In genomic region chr6:34791164-34791841, GRCh38 we compare ENCODE assay signal across 1 cellular context.
TF ChIP-seq lines count a peak whose summit lies in the region.

No MANE protein-coding gene starts in this region.

TF ChIP-seq in GM12878, 131 proteins besides CTCF, POLR2A, EP300 and RAD21 (continued from another document):
- TF ChIP-seq ZBTB40 (IDR thresholded peaks at IDR 0.05; ENCODE audit: borderline replicate concordance) = peak; percentile 5; the same call in 1 of the 2 replicates
- TF ChIP-seq POLR2AphosphoS5 (IDR thresholded peaks at IDR 0.05; ENCODE audit: low read length) = no peak
- TF ChIP-seq RFX5 (IDR thresholded peaks at IDR 0.05; ENCODE audit: low read depth, low read length) = no peak
- TF ChIP-seq RUNX3 (IDR thresholded peaks at IDR 0.05; ENCODE audit: low read length) = peak; percentile 57
- TF ChIP-seq NBN (IDR thresholded peaks at IDR 0.05) = peak; percentile 53
- TF ChIP-seq SIN3A (IDR thresholded peaks at IDR 0.05; ENCODE audit: low read depth, low read length) = 0 out of 2 replicates have a peak, but pooled peaks have one; percentile 10
- TF ChIP-seq MTA2 (IDR thresholded peaks at IDR 0.05; ENCODE audit: low read depth) = peak; percentile 31; the same call in 1 of the 2 replicates
